ENCODE assay signal across 2 cellular contexts in the genomic region with DNA sequence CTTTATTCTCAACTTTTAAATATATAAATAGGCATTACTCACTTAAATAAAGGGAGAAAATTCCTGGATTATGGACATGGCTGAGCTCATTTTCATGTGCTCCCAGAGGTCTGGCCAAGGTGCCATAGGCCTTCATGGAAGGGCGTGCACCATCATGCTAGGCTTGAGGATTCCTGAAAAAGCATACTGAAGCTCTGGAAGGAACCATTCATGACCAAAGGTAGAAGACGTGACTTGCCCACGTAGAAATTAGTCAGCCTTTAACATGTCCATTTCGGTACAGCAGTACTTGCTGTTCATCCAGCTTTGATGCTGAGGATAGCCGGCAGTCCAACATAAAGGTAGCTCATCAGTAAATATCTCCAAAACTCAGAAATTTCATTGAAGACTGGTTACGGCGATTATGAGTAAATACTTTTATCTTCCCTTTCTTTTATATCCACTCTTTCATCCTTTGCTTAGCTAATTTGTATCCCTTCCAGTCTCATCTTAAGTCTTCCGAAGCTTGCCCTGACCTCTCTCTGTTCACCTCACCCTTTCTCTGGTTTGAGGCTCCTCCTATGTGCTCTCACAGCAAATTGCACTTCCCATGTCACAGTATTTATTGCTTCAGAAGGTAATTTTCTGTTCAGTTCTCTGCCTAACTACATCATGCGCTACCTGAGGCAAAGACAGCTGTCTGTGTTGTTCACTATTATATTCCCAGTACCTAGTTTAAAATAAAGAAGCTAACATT.
TF ChIP-seq lines count a peak whose summit lies in the region.

No MANE protein-coding gene starts in this region.

TF ChIP-seq in endothelial cell of umbilical vein, 7 proteins besides CTCF, POLR2A, EP300 and RAD21:
- TF ChIP-seq JUN (IDR thresholded peaks at IDR 0.05; ENCODE audit: borderline replicate concordance, insufficient read depth, insufficient read length, low read depth) (no peak), GATA2 (IDR thresholded peaks at IDR 0.05; ENCODE audit: insufficient read depth, insufficient read length, low read depth, low read length) (no peak), EZH2 (IDR thresholded peaks at IDR 0.05; ENCODE audit: borderline replicate concordance, low read depth, low read length, severe bottlenecking) (no peak), FOS (IDR thresholded peaks at IDR 0.05; ENCODE audit: borderline replicate concordance, insufficient read depth, low read length) (no peak), POLR2AphosphoS5 (IDR thresholded peaks at IDR 0.05; ENCODE audit: insufficient read depth, low read depth, low read length) (no peak), MAX (IDR thresholded peaks at IDR 0.05; ENCODE audit: insufficient read depth, insufficient read length) (no peak), MYC (IDR thresholded peaks at IDR 0.05; ENCODE audit: low read depth, low read length) (no peak)

TF ChIP-seq in HepG2, 621 proteins besides CTCF, POLR2A, EP300 and RAD21:
- TF ChIP-seq TEF (CRISPR knock-in tag; IDR thresholded peaks at IDR 0.05): no peak
- TF ChIP-seq MTF2 (CRISPR knock-in tag; IDR thresholded peaks at IDR 0.05; ENCODE audit: borderline replicate concordance): no peak
- TF ChIP-seq, protein P1, sequence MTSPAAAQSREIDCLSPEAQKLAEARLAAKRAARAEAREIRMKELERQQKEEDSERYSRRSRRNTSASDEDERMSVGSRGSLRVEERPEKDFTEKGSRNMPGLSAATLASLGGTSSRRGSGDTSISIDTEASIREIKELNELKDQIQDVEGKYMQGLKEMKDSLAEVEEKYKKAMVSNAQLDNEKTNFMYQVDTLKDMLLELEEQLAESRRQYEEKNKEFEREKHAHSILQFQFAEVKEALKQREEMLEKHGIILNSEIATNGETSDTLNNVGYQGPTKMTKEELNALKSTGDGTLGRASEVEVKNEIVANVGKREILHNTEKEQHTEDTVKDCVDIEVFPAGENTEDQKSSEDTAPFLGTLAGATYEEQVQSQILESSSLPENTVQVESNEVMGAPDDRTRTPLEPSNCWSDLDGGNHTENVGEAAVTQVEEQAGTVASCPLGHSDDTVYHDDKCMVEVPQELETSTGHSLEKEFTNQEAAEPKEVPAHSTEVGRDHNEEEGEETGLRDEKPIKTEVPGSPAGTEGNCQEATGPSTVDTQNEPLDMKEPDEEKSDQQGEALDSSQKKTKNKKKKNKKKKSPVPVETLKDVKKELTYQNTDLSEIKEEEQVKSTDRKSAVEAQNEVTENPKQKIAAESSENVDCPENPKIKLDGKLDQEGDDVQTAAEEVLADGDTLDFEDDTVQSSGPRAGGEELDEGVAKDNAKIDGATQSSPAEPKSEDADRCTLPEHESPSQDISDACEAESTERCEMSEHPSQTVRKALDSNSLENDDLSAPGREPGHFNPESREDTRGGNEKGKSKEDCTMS (CRISPR knock-in tag; conservative IDR thresholded peaks at IDR 0.05): no peak
- TF ChIP-seq, protein P2, sequence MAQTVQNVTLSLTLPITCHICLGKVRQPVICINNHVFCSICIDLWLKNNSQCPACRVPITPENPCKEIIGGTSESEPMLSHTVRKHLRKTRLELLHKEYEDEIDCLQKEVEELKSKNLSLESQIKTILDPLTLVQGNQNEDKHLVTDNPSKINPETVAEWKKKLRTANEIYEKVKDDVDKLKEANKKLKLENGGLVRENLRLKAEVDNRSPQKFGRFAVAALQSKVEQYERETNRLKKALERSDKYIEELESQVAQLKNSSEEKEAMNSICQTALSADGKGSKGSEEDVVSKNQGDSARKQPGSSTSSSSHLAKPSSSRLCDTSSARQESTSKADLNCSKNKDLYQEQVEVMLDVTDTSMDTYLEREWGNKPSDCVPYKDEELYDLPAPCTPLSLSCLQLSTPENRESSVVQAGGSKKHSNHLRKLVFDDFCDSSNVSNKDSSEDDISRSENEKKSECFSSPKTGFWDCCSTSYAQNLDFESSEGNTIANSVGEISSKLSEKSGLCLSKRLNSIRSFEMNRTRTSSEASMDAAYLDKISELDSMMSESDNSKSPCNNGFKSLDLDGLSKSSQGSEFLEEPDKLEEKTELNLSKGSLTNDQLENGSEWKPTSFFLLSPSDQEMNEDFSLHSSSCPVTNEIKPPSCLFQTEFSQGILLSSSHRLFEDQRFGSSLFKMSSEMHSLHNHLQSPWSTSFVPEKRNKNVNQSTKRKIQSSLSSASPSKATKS (CRISPR knock-in tag; IDR thresholded peaks at IDR 0.05): no peak
- TF ChIP-seq ZBTB3 (CRISPR knock-in tag; IDR thresholded peaks at IDR 0.05; ENCODE audit: borderline replicate concordance, low read depth): no peak
- TF ChIP-seq RAD51 (IDR thresholded peaks at IDR 0.05; ENCODE audit: borderline replicate concordance): no peak
- no peak for TF ChIP-seq NR2F6 (IDR thresholded peaks at IDR 0.05)
- peak; percentile 53; the same call in 1 of the 2 replicates for TF ChIP-seq NR2F6 (CRISPR knock-in tag; IDR thresholded peaks at IDR 0.05)
- no peak for TF ChIP-seq NAIF1 (CRISPR knock-in tag; IDR thresholded peaks at IDR 0.05; ENCODE audit: borderline replicate concordance)
- TF ChIP-seq NR2F1 (CRISPR knock-in tag; IDR thresholded peaks at IDR 0.05): no peak
- TF ChIP-seq ZFP41 (CRISPR knock-in tag; IDR thresholded peaks at IDR 0.05; ENCODE audit: borderline replicate concordance): no peak
- no peak for TF ChIP-seq HNF4G (IDR thresholded peaks at IDR 0.05; ENCODE audit: borderline replicate concordance, low read depth, low read length)
- TF ChIP-seq HNF4G (CRISPR knock-in tag; IDR thresholded peaks at IDR 0.05; ENCODE audit: borderline replicate concordance, low read depth): no peak
- TF ChIP-seq, protein P3, sequence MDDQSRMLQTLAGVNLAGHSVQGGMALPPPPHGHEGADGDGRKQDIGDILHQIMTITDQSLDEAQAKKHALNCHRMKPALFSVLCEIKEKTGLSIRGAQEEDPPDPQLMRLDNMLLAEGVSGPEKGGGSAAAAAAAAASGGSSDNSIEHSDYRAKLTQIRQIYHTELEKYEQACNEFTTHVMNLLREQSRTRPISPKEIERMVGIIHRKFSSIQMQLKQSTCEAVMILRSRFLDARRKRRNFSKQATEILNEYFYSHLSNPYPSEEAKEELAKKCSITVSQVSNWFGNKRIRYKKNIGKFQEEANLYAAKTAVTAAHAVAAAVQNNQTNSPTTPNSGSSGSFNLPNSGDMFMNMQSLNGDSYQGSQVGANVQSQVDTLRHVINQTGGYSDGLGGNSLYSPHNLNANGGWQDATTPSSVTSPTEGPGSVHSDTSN (CRISPR knock-in tag; IDR thresholded peaks at IDR 0.05; ENCODE audit: borderline replicate concordance): no peak
- TF ChIP-seq ZNF224 (CRISPR knock-in tag; IDR thresholded peaks at IDR 0.05): no peak
- no peak for TF ChIP-seq ZNF280B (CRISPR knock-in tag; IDR thresholded peaks at IDR 0.05; ENCODE audit: borderline replicate concordance)
- TF ChIP-seq NFE2L1 (CRISPR knock-in tag; IDR thresholded peaks at IDR 0.05; ENCODE audit: borderline replicate concordance): no peak
- no peak for TF ChIP-seq KAT8 (CRISPR knock-in tag; IDR thresholded peaks at IDR 0.05)
- TF ChIP-seq SMC3 (IDR thresholded peaks at IDR 0.05; ENCODE audit: low read length): peak; percentile 26; the same call in 1 of the 2 replicates
- TF ChIP-seq, protein P4, sequence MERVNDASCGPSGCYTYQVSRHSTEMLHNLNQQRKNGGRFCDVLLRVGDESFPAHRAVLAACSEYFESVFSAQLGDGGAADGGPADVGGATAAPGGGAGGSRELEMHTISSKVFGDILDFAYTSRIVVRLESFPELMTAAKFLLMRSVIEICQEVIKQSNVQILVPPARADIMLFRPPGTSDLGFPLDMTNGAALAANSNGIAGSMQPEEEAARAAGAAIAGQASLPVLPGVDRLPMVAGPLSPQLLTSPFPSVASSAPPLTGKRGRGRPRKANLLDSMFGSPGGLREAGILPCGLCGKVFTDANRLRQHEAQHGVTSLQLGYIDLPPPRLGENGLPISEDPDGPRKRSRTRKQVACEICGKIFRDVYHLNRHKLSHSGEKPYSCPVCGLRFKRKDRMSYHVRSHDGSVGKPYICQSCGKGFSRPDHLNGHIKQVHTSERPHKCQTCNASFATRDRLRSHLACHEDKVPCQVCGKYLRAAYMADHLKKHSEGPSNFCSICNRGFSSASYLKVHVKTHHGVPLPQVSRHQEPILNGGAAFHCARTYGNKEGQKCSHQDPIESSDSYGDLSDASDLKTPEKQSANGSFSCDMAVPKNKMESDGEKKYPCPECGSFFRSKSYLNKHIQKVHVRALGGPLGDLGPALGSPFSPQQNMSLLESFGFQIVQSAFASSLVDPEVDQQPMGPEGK (CRISPR knock-in tag; IDR thresholded peaks at IDR 0.05): no peak
- no peak for TF ChIP-seq ZNF768 (CRISPR knock-in tag; IDR thresholded peaks at IDR 0.05)
- peak; percentile 71 for TF ChIP-seq STAG1 (CRISPR knock-in tag; IDR thresholded peaks at IDR 0.05)
- TF ChIP-seq ZNF232 (CRISPR knock-in tag; IDR thresholded peaks at IDR 0.05; ENCODE audit: borderline replicate concordance): no peak
- 0 out of 2 replicates have a peak, but pooled peaks have one; percentile 15 for TF ChIP-seq CEBPG (CRISPR knock-in tag; IDR thresholded peaks at IDR 0.05)
- TF ChIP-seq ZNF567 (CRISPR knock-in tag; IDR thresholded peaks at IDR 0.05; ENCODE audit: borderline replicate concordance): no peak
- no peak for TF ChIP-seq ELF4 (CRISPR knock-in tag; IDR thresholded peaks at IDR 0.05; ENCODE audit: borderline replicate concordance)
- TF ChIP-seq MAX (IDR thresholded peaks at IDR 0.05): no peak
- TF ChIP-seq ZNF879 (CRISPR knock-in tag; IDR thresholded peaks at IDR 0.05): no peak
- TF ChIP-seq SYNCRIP (IDR thresholded peaks at IDR 0.05; ENCODE audit: insufficient read depth, low read depth, low read length): no peak
- TF ChIP-seq MLX (CRISPR knock-in tag; IDR thresholded peaks at IDR 0.05): no peak
- TF ChIP-seq, protein P5, sequence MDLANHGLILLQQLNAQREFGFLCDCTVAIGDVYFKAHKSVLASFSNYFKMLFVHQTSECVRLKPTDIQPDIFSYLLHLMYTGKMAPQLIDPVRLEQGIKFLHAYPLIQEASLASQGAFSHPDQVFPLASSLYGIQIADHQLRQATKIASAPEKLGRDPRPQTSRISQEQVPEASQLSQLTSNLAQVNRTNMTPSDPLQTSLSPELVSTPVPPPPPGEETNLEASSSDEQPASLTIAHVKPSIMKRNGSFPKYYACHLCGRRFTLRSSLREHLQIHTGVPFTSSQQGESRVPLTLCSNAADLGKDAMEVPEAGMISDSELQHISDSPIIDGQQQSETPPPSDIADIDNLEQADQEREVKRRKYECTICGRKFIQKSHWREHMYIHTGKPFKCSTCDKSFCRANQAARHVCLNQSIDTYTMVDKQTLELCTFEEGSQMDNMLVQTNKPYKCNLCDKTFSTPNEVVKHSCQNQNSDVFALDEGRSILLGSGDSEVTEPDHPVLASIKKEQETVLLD (CRISPR knock-in tag; IDR thresholded peaks at IDR 0.05; ENCODE audit: low read depth): no peak
- no peak for TF ChIP-seq TSC22D2 (CRISPR knock-in tag; IDR thresholded peaks at IDR 0.05; ENCODE audit: borderline replicate concordance)
- no peak for TF ChIP-seq SIX4 (CRISPR knock-in tag; IDR thresholded peaks at IDR 0.05)
